Comparison of ENCODE assay signal across 26 cellular contexts in genomic region chr12:43396671-43397070, GRCh38.
"Had no signal": no experiment of that assay in that cellular context is flagged by ENCODE, and none has a peak within 500 bp of the region (broad histone marks: within the 10 kb centered on the region; RNA-seq: fewer than 3 reads in every experiment).

No MANE protein-coding gene starts in this region.

- H3K36me3 ChIP-seq: left ventricle myocardium inferior, pancreas, prostate gland, stomach, thoracic aorta, tibial artery, upper lobe of right lung had no signal

- ATAC-seq: naive thymus-derived CD4-positive, alpha-beta T cell; natural killer cell treated with Interleukin-12 subunit alpha and Interleukin-12 subunit beta and Interleukin-15 and Interleukin-18, amount 100 ng/mL, for 72 hours; pancreas; right cardiac atrium; sciatic nerve; stimulated activated naive B cell treated with anti-CD40 and anti-IgM and Interleukin-4, amounts not matched to agents 10 μg/mL and 1 μg/mL and 100 μg/mL, for 72 hours; stimulated activated naive CD8-positive, alpha-beta T cell treated with anti-CD3 and anti-CD28 coated beads, Interleukin-15, Interleukin-2, amounts not matched to agents 100 U/mL and 50 U/mL, for 24 hours; upper lobe of right lung had no signal

- H3K4me1 ChIP-seq: left ventricle myocardium inferior, prostate gland, stomach, tibial artery, upper lobe of right lung had no signal

- FAIRE-seq: islet of Langerhans, pancreas, urothelium cell line had no signal

- H3K9me3 ChIP-seq: left ventricle myocardium inferior, pancreas, prostate gland, stomach, thoracic aorta, tibial artery, upper lobe of right lung had no signal

- H3K4me3 ChIP-seq: left ventricle myocardium inferior, lung, pancreas, prostate gland, stomach, thoracic aorta, tibial artery, upper lobe of right lung had no signal

- DNase-seq: hypothalamus; immature natural killer cell; left ventricle myocardium inferior; mesendoderm; naive thymus-derived CD4-positive, alpha-beta T cell; nucleus accumbens; pancreas; retina; stimulated activated CD4-positive, alpha-beta T cell treated with anti-CD3 and anti-CD28 coated beads, Interleukin-12 subunit alpha, Interleukin-12 subunit beta, amount 100 ng/mL, for 4 hours; stimulated activated CD4-positive, alpha-beta T cell treated with anti-CD3 and anti-CD28 coated beads, Interleukin-15, amount 100 ng/mL, for 24 hours; stimulated activated CD4-positive, alpha-beta T cell treated with anti-CD3 and anti-CD28 coated beads, Interleukin-2, amount 100 ng/mL, for 24 hours; stimulated activated CD4-positive, alpha-beta T cell treated with anti-CD3 and anti-CD28 coated beads, Interleukin-4, amount 100 ng/mL, for 1 hour; stimulated activated naive B cell treated with anti-CD40 and anti-IgM and Interleukin-4, amounts not matched to agents 10 μg/mL and 1 μg/mL and 100 μg/mL, for 72 hours; stimulated activated naive CD8-positive, alpha-beta T cell treated with anti-CD3 and anti-CD28 coated beads, Interleukin-15, Interleukin-2, amounts not matched to agents 100 U/mL and 50 U/mL, for 24 hours; stomach; tibial artery; trophoblast cell; upper lobe of right lung had no signal

- H3K27ac ChIP-seq: left ventricle myocardium inferior, pancreas, prostate gland, stomach, thoracic aorta, tibial artery, upper lobe of right lung had no signal

- H3K27me3 ChIP-seq: pancreas, stomach, tibial artery, upper lobe of right lung had no signal
